In genomic region chr15:53861792-53862191, GRCh38 we compare ENCODE assay signal across 21 cellular contexts.
A peak's percentile ranks its signal among the peaks of the same experiment; 100 is the strongest.
DNase-seq lines count a peak whose midpoint lies in the region; ATAC-seq and TF ChIP-seq lines count a peak whose summit lies in the region.
"Had no signal": no experiment of that assay in that cellular context is flagged by ENCODE, and none has a peak within 500 bp of the region (broad histone marks: within the 10 kb centered on the region; RNA-seq: fewer than 3 reads in every experiment).

No MANE protein-coding gene starts in this region.

- CTCF ChIA-PET in Caco-2 (lab: Charles Lee): interaction anchor here (0.8 to 1.2 kb wide), 3 partner anchors 18 to 50 kb away, joined by 3 to 4 read pairs (median 3); no protein-coding TSS in a partner anchor

- no peak overlapping the region for H2AFZ ChIP-seq in hepatocyte

- H3K4me3 ChIP-seq in Caco-2 (ENCODE audit: low read depth, low read length) (no peak overlapping the region), hepatocyte (no peak overlapping the region)
- H3K4me3 ChIP-seq: A549; BLaER1 treated with 17β-estradiol and CSF1 and Interleukin-3, amounts not matched to agents 10 nM and 100 nM had no signal

- peaks cover 25% of the 10 kb centered on the region for H3K4me1 Mint-ChIP-seq in Caco-2 (ENCODE audit: low read depth, unreplicated experiment)
- peaks cover 28% of the 10 kb centered on the region for H3K4me1 Mint-ChIP-seq in mesothelial cell of epicardium
- peaks cover 38% of the 10 kb centered on the region for H3K4me1 Mint-ChIP-seq in progenitor cell of endocrine pancreas (ENCODE audit: low read depth)
- H3K4me1 Mint-ChIP-seq: CD14-positive monocyte; CD8-positive, alpha-beta memory T cell had no signal

- H3K9me3 ChIP-seq in Caco-2 (peaks cover 7% of the 10 kb centered on the region; the same call in 1 of the 2 replicates), hepatocyte (ENCODE audit: low read depth) (peaks cover 4% of the 10 kb centered on the region)
- H3K9me3 ChIP-seq: A549; BE2C; BLaER1 treated with 17β-estradiol and CSF1 and Interleukin-3, amounts not matched to agents 10 nM and 100 nM had no signal

- peaks cover 45% of the 10 kb centered on the region for H3K4me1 ChIP-seq in Caco-2
- H3K4me1 ChIP-seq in hepatocyte (ENCODE audit: insufficient read depth): peaks cover 18% of the 10 kb centered on the region
- H3K4me1 ChIP-seq: BE2C; BLaER1 treated with 17β-estradiol and CSF1 and Interleukin-3, amounts not matched to agents 10 nM and 100 nM had no signal

- DNase-seq in Caco-2 (no peak), hepatocyte (ENCODE audit: low spot score) (no peak), mesothelial cell of epicardium (ENCODE audit: low spot score in 2 of 2, unreplicated experiment in 2 of 2) (no peak), progenitor cell of endocrine pancreas (ENCODE audit: low spot score, unreplicated experiment) (no peak), KBM-7 (no peak), NCI-H748 (lab: John Stamatoyannopoulos, UW; ENCODE audit: unreplicated experiment) (no peak), NCI-H446 (lab: John Stamatoyannopoulos, UW) (no peak)
- DNase-seq: 8988T; ACHN; AML-193; BE2C; CD4-positive, alpha-beta T cell; CD8-positive, alpha-beta memory T cell; DMS153; DND-41; H7; HCEC 1CT had no signal

- in situ Hi-C loops in KBM-7 (cut with MboI; ENCODE audit: low pct_unique_long_range_greater_than_20kb, low sequenced_read_pairs): no loop called here

- H3K27ac Mint-ChIP-seq in Caco-2 (ENCODE audit: unreplicated experiment) (peak overlapping the region; percentile 93), mesothelial cell of epicardium (peak overlapping the region; percentile 91), progenitor cell of endocrine pancreas (peak overlapping the region; percentile 95)
- H3K27ac Mint-ChIP-seq: CD14-positive monocyte; CD4-positive, alpha-beta T cell; CD8-positive, alpha-beta memory T cell had no signal

- H4K20me1 ChIP-seq in hepatocyte (ENCODE audit: insufficient read depth, poor library complexity, severe bottlenecking): no peaks in the 10 kb centered on the region
- H4K20me1 ChIP-seq: BLaER1 treated with 17β-estradiol and CSF1 and Interleukin-3, amounts not matched to agents 10 nM and 100 nM had no signal

- TF ChIP-seq CTCF in Caco-2 (IDR thresholded peaks at IDR 0.05; ENCODE audit: insufficient read depth in 1 of 2, low read depth in 1 of 2, low read length in 1 of 2, severe bottlenecking in 1 of 2, unreplicated experiment in 1 of 2): no peak
- no peak for TF ChIP-seq CTCF in hepatocyte (IDR thresholded peaks at IDR 0.05; ENCODE audit: poor library complexity)
- TF ChIP-seq CTCF in mesothelial cell of epicardium (IDR thresholded peaks at IDR 0.05; ENCODE audit: unreplicated experiment): no peak
- no peak for TF ChIP-seq CTCF in progenitor cell of endocrine pancreas (IDR thresholded peaks at IDR 0.05; ENCODE audit: unreplicated experiment)

- peak overlapping the region; percentile 88 for H3K27ac ChIP-seq in hepatocyte
- H3K27ac ChIP-seq: A549; BLaER1 treated with 17β-estradiol and CSF1 and Interleukin-3, amounts not matched to agents 10 nM and 100 nM had no signal

- peaks cover 6% of the 10 kb centered on the region for H3K36me3 ChIP-seq in Caco-2 (ENCODE audit: control insufficient read depth, insufficient read depth, low read length)
- no peaks in the 10 kb centered on the region for H3K36me3 ChIP-seq in hepatocyte (replicated peaks; ENCODE audit: insufficient read depth, low read depth)
- H3K36me3 ChIP-seq: BE2C; BLaER1 treated with 17β-estradiol and CSF1 and Interleukin-3, amounts not matched to agents 10 nM and 100 nM had no signal

- WGBS in hepatocyte (ENCODE audit: low lambda C conversion rate, missing lambda C conversion rate): 60% methylated on average over 2 of the region's 2 CpGs

- H3K4me2 ChIP-seq in hepatocyte: peak overlapping the region; percentile 61
- H3K4me2 ChIP-seq: BLaER1 treated with 17β-estradiol and CSF1 and Interleukin-3, amounts not matched to agents 10 nM and 100 nM had no signal

- ATAC-seq in HG03108 (IDR thresholded peaks at IDR 0.05; ENCODE audit: unreplicated experiment): no peak
- ATAC-seq: A549 had no signal

- BruUV-seq in Caco-2 (replicated peaks; lab: Mats Ljungman, UMichigan): TSS peak; percentile 95

- H3K9me3 Mint-ChIP-seq in Caco-2 (ENCODE audit: unreplicated experiment): peaks cover 32% of the 10 kb centered on the region
- H3K9me3 Mint-ChIP-seq in mesothelial cell of epicardium: peaks cover 4% of the 10 kb centered on the region
- peaks cover 20% of the 10 kb centered on the region for H3K9me3 Mint-ChIP-seq in progenitor cell of endocrine pancreas (ENCODE audit: low read depth)

- H3K27me3 Mint-ChIP-seq in Caco-2 (ENCODE audit: insufficient read depth, unreplicated experiment): no peaks in the 10 kb centered on the region
- H3K27me3 Mint-ChIP-seq in mesothelial cell of epicardium (ENCODE audit: low read depth): no peaks in the 10 kb centered on the region
- no peaks in the 10 kb centered on the region for H3K27me3 Mint-ChIP-seq in progenitor cell of endocrine pancreas

- peak overlapping the region; percentile 60 for H3K4me3 Mint-ChIP-seq in Caco-2 (ENCODE audit: unreplicated experiment)
- H3K4me3 Mint-ChIP-seq in mesothelial cell of epicardium: no peak overlapping the region
- H3K4me3 Mint-ChIP-seq in progenitor cell of endocrine pancreas (ENCODE audit: low read depth): peak overlapping the region; percentile 57
- H3K4me3 Mint-ChIP-seq: CD14-positive monocyte; CD4-positive, alpha-beta T cell; CD8-positive, alpha-beta memory T cell had no signal

- H3K36me3 Mint-ChIP-seq in Caco-2 (ENCODE audit: insufficient read depth, unreplicated experiment): peaks cover 55% of the 10 kb centered on the region
- H3K36me3 Mint-ChIP-seq in mesothelial cell of epicardium: no peaks in the 10 kb centered on the region
- H3K36me3 Mint-ChIP-seq in progenitor cell of endocrine pancreas (ENCODE audit: insufficient read depth): peaks cover 17% of the 10 kb centered on the region
- H3K36me3 Mint-ChIP-seq: CD14-positive monocyte; CD8-positive, alpha-beta memory T cell had no signal

- no peaks in the 10 kb centered on the region for H3K27me3 ChIP-seq in Caco-2 (replicated peaks; ENCODE audit: control insufficient read depth, insufficient read depth, low read length)
- H3K27me3 ChIP-seq in hepatocyte: no peaks in the 10 kb centered on the region
- H3K27me3 ChIP-seq: BE2C; BLaER1 treated with 17β-estradiol and CSF1 and Interleukin-3, amounts not matched to agents 10 nM and 100 nM had no signal

- H3K9me2 ChIP-seq in hepatocyte (replicated peaks; ENCODE audit: insufficient read depth): no peaks in the 10 kb centered on the region

- H3K79me2 ChIP-seq in hepatocyte: peaks cover 17% of the 10 kb centered on the region

- POLR2A ChIA-PET in Caco-2 (lab: Charles Lee): interaction anchor here (1.3 to 1.6 kb wide), 2 partner anchors 18 to 30 kb away, joined by 3 to 9 read pairs; no protein-coding TSS in a partner anchor

- intact Hi-C loops in Caco-2 (cut with micrococcal nuclease; ENCODE audit: unreplicated experiment): loop anchor here (1.0 kb wide), 4 partner anchors 17 to 64 kb away; no protein-coding TSS in a partner anchor
